ENCODE assay signal across 1 cellular context in genomic region chr10:123687758-123688157, GRCh38.
TF ChIP-seq lines count a peak whose summit lies in the region.

No MANE protein-coding gene starts in this region.

TF ChIP-seq in HCT116, 20 proteins besides CTCF, POLR2A, EP300 and RAD21 (continued from another document):
- no peak for TF ChIP-seq SIN3A (IDR thresholded peaks at IDR 0.05; ENCODE audit: low read depth)
- TF ChIP-seq, protein P1, sequence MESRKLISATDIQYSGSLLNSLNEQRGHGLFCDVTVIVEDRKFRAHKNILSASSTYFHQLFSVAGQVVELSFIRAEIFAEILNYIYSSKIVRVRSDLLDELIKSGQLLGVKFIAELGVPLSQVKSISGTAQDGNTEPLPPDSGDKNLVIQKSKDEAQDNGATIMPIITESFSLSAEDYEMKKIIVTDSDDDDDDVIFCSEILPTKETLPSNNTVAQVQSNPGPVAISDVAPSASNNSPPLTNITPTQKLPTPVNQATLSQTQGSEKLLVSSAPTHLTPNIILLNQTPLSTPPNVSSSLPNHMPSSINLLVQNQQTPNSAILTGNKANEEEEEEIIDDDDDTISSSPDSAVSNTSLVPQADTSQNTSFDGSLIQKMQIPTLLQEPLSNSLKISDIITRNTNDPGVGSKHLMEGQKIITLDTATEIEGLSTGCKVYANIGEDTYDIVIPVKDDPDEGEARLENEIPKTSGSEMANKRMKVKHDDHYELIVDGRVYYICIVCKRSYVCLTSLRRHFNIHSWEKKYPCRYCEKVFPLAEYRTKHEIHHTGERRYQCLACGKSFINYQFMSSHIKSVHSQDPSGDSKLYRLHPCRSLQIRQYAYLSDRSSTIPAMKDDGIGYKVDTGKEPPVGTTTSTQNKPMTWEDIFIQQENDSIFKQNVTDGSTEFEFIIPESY (IDR thresholded peaks at IDR 0.05; ENCODE audit: extremely low read depth, insufficient replicate concordance, low read length) = no peak
- TF ChIP-seq JUND (IDR thresholded peaks at IDR 0.05) = no peak
- no peak for TF ChIP-seq CEBPB (IDR thresholded peaks at IDR 0.05; ENCODE audit: low read depth)
- no peak for TF ChIP-seq CBX3 (IDR thresholded peaks at IDR 0.05; ENCODE audit: low read depth)
- TF ChIP-seq POLR2AphosphoS5 (IDR thresholded peaks at IDR 0.05; ENCODE audit: low read depth, low read length) = no peak
- TF ChIP-seq TCF7L2 (IDR thresholded peaks at IDR 0.05; ENCODE audit: borderline replicate concordance, extremely low read depth, insufficient read depth, insufficient read length) = no peak
- no peak for TF ChIP-seq EZH2 (IDR thresholded peaks at IDR 0.05)
- TF ChIP-seq ZFX (IDR thresholded peaks at IDR 0.05) = no peak
- no peak for TF ChIP-seq YY1 (IDR thresholded peaks at IDR 0.05; ENCODE audit: extremely low read depth, insufficient replicate concordance, low read depth, low read length)
